In the genomic region with DNA sequence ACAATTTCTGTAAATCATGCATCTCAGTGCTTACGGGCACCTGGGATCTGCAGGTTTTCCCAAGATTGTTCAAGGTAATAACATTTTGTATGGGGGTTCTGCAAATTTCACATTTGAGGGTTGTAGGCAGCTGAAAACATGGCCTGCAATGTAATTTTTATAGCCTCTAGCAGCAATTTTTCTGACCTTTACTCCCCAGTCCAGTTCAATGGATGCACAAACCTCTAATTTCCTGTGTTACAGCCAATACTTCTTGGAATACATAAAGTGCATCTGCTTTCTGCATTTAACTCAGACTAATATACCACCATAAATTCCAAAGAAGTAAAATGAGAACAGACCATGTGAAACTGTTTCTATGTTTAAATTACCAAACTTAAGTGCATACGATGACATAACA, we compare ENCODE assay signal across 1 cellular context.
TF ChIP-seq lines count a peak whose summit lies in the region.

No MANE protein-coding gene starts in this region.

TF ChIP-seq in H1, 55 proteins besides CTCF, POLR2A, EP300 and RAD21:
- TF ChIP-seq BCL11A (IDR thresholded peaks at IDR 0.05; ENCODE audit: low read depth in 2 of 2, low read length in 2 of 2) (no peak), CBX8 (IDR thresholded peaks at IDR 0.05; ENCODE audit: borderline replicate concordance, low read depth, low read length) (no peak)
- TF ChIP-seq, protein P1, sequence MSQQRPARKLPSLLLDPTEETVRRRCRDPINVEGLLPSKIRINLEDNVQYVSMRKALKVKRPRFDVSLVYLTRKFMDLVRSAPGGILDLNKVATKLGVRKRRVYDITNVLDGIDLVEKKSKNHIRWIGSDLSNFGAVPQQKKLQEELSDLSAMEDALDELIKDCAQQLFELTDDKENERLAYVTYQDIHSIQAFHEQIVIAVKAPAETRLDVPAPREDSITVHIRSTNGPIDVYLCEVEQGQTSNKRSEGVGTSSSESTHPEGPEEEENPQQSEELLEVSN (IDR thresholded peaks at IDR 0.05), result no peak
- TF ChIP-seq, protein P2, sequence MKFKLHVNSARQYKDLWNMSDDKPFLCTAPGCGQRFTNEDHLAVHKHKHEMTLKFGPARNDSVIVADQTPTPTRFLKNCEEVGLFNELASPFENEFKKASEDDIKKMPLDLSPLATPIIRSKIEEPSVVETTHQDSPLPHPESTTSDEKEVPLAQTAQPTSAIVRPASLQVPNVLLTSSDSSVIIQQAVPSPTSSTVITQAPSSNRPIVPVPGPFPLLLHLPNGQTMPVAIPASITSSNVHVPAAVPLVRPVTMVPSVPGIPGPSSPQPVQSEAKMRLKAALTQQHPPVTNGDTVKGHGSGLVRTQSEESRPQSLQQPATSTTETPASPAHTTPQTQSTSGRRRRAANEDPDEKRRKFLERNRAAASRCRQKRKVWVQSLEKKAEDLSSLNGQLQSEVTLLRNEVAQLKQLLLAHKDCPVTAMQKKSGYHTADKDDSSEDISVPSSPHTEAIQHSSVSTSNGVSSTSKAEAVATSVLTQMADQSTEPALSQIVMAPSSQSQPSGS (IDR thresholded peaks at IDR 0.05; ENCODE audit: low read length), result no peak
